Comparison of ENCODE assay signal across 1 cellular context in genomic region chr1:47867447-47868347, GRCh38.
TF ChIP-seq lines count a peak whose summit lies in the region.

No MANE protein-coding gene starts in this region.

TF ChIP-seq in HepG2, 621 proteins besides CTCF, POLR2A, EP300 and RAD21 (continued from another document and continues in another):
- TF ChIP-seq, protein P1, sequence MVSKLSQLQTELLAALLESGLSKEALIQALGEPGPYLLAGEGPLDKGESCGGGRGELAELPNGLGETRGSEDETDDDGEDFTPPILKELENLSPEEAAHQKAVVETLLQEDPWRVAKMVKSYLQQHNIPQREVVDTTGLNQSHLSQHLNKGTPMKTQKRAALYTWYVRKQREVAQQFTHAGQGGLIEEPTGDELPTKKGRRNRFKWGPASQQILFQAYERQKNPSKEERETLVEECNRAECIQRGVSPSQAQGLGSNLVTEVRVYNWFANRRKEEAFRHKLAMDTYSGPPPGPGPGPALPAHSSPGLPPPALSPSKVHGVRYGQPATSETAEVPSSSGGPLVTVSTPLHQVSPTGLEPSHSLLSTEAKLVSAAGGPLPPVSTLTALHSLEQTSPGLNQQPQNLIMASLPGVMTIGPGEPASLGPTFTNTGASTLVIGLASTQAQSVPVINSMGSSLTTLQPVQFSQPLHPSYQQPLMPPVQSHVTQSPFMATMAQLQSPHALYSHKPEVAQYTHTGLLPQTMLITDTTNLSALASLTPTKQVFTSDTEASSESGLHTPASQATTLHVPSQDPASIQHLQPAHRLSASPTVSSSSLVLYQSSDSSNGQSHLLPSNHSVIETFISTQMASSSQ (IDR thresholded peaks at IDR 0.05; ENCODE audit: low read depth), result 0 out of 2 replicates have a peak, but pooled peaks have one; percentile 22
- TF ChIP-seq, protein P1 (CRISPR knock-in tag; IDR thresholded peaks at IDR 0.05; ENCODE audit: borderline replicate concordance), result no peak
- no peak for TF ChIP-seq HOXA3 (CRISPR knock-in tag; IDR thresholded peaks at IDR 0.05)
- TF ChIP-seq, protein P2, sequence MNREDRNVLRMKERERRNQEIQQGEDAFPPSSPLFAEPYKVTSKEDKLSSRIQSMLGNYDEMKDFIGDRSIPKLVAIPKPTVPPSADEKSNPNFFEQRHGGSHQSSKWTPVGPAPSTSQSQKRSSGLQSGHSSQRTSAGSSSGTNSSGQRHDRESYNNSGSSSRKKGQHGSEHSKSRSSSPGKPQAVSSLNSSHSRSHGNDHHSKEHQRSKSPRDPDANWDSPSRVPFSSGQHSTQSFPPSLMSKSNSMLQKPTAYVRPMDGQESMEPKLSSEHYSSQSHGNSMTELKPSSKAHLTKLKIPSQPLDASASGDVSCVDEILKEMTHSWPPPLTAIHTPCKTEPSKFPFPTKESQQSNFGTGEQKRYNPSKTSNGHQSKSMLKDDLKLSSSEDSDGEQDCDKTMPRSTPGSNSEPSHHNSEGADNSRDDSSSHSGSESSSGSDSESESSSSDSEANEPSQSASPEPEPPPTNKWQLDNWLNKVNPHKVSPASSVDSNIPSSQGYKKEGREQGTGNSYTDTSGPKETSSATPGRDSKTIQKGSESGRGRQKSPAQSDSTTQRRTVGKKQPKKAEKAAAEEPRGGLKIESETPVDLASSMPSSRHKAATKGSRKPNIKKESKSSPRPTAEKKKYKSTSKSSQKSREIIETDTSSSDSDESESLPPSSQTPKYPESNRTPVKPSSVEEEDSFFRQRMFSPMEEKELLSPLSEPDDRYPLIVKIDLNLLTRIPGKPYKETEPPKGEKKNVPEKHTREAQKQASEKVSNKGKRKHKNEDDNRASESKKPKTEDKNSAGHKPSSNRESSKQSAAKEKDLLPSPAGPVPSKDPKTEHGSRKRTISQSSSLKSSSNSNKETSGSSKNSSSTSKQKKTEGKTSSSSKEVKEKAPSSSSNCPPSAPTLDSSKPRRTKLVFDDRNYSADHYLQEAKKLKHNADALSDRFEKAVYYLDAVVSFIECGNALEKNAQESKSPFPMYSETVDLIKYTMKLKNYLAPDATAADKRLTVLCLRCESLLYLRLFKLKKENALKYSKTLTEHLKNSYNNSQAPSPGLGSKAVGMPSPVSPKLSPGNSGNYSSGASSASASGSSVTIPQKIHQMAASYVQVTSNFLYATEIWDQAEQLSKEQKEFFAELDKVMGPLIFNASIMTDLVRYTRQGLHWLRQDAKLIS (CRISPR knock-in tag; IDR thresholded peaks at IDR 0.05), result no peak
- no peak for TF ChIP-seq MLLT10 (CRISPR knock-in tag; IDR thresholded peaks at IDR 0.05)
- peak; percentile 72; the same call in 1 of the 2 replicates for TF ChIP-seq HOXA5 (CRISPR knock-in tag; IDR thresholded peaks at IDR 0.05)
- TF ChIP-seq CC2D1A (CRISPR knock-in tag; IDR thresholded peaks at IDR 0.05), result no peak
- no peak for TF ChIP-seq EED (CRISPR knock-in tag; IDR thresholded peaks at IDR 0.05)
- peak; percentile 95 for TF ChIP-seq ETV5 (CRISPR knock-in tag; IDR thresholded peaks at IDR 0.05; ENCODE audit: borderline replicate concordance)
- TF ChIP-seq ZNF317 (CRISPR knock-in tag; IDR thresholded peaks at IDR 0.05), result no peak
- no peak for TF ChIP-seq NFKB2 (CRISPR knock-in tag; IDR thresholded peaks at IDR 0.05; ENCODE audit: borderline replicate concordance)
- TF ChIP-seq KAT7 (CRISPR knock-in tag; IDR thresholded peaks at IDR 0.05; ENCODE audit: borderline replicate concordance), result no peak
- no peak for TF ChIP-seq ZNF577 (CRISPR knock-in tag; IDR thresholded peaks at IDR 0.05; ENCODE audit: borderline replicate concordance, low read depth)
- no peak for TF ChIP-seq EZH2 (conservative IDR thresholded peaks at IDR 0.05; ENCODE audit: low read depth, low read length)
- TF ChIP-seq ZNF207 (IDR thresholded peaks at IDR 0.05; ENCODE audit: borderline replicate concordance), result no peak
- TF ChIP-seq HDAC6 (IDR thresholded peaks at IDR 0.05; ENCODE audit: low read depth, low read length), result no peak
- TF ChIP-seq, protein P3, sequence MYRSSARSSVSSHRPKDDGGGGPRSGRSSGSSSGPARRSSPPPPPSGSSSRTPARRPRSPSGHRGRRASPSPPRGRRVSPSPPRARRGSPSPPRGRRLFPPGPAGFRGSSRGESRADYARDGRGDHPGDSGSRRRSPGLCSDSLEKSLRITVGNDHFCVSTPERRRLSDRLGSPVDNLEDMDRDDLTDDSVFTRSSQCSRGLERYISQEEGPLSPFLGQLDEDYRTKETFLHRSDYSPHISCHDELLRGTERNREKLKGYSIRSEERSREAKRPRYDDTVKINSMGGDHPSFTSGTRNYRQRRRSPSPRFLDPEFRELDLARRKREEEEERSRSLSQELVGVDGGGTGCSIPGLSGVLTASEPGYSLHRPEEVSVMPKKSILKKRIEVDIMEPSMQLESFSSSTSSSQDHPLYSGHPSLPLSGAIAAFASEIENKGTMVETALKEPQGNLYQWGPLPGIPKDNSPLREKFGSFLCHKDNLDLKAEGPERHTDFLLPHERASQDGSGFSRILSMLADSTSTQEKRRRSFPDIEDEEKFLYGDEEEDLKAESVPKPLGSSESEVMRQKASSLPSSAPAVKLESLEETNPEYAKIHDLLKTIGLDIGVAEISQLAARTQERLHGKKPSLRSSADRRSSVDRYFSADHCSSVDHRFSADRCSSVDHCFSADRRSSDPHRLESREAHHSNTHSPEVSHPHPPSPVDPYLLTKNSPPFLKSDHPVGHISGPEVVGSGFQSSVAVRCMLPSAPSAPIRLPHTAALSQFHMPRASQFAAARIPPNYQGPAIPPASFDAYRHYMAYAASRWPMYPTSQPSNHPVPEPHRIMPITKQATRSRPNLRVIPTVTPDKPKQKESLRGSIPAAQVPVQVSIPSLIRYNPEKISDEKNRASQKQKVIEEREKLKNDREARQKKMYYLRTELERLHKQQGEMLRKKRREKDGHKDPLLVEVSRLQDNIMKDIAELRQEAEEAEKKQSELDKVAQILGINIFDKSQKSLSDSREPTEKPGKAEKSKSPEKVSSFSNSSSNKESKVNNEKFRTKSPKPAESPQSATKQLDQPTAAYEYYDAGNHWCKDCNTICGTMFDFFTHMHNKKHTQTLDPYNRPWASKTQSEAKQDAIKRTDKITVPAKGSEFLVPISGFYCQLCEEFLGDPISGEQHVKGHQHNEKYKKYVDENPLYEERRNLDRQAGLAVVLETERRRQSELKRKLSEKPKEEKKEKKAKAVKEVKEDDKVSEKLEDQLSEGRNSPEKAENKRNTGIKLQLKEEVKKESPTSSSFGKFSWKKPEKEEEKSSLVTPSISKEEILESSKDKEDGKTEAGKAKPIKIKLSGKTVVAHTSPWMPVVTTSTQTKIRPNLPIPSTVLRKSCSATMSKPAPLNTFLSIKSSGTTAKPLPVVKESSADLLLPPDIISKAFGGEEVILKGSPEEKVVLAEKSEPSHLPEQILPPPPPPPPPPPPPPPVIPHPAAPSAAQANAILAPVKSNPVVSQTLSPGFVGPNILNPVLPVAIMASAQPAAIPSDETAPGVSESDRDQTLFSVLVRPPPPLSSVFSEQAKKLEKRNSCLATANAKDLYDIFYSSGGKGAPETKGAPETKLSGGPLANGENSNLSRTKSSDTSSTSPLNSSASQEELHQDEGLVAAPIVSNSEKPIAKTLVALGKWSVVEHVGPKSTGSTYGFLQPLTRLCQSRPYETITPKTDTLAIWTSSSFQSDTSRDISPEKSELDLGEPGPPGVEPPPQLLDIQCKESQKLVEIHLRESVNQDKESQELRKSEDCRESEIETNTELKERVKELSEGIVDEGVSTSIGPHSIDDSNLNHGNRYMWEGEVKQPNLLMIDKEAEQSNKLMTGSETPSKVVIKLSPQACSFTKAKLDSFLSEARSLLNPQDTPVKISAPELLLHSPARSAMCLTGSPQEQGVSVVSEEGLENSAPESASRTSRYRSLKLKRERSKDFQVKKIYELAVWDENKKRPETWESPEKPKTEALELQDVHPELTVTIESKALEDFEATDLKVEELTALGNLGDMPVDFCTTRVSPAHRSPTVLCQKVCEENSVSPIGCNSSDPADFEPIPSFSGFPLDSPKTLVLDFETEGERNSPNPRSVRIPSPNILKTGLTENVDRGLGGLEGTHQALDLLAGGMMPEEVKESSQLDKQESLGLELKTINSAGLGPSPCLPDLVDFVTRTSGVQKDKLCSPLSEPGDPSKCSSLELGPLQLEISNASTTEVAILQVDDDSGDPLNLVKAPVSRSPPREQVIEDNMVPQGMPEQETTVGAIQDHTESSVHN (CRISPR knock-in tag; IDR thresholded peaks at IDR 0.05), result no peak
- TF ChIP-seq MXD4 (CRISPR knock-in tag; IDR thresholded peaks at IDR 0.05), result peak; percentile 18; the same call in 1 of the 2 replicates
- TF ChIP-seq KMT2B (CRISPR knock-in tag; IDR thresholded peaks at IDR 0.05), result no peak
- peak; percentile 62 for TF ChIP-seq HNF1B (CRISPR knock-in tag; IDR thresholded peaks at IDR 0.05)
- no peak for TF ChIP-seq POLR2AphosphoS5 (IDR thresholded peaks at IDR 0.05; ENCODE audit: low read depth, low read length)
- no peak for TF ChIP-seq BATF2 (CRISPR knock-in tag; IDR thresholded peaks at IDR 0.05)
- TF ChIP-seq KLF12 (CRISPR knock-in tag; IDR thresholded peaks at IDR 0.05; ENCODE audit: borderline replicate concordance), result no peak
- no peak for TF ChIP-seq ISX (CRISPR knock-in tag; conservative IDR thresholded peaks at IDR 0.05)
- TF ChIP-seq ZNF343 (CRISPR knock-in tag; IDR thresholded peaks at IDR 0.05), result no peak
- TF ChIP-seq DZIP1 (CRISPR knock-in tag; IDR thresholded peaks at IDR 0.05), result no peak
- no peak for TF ChIP-seq JUND (CRISPR knock-in tag; IDR thresholded peaks at IDR 0.05)
- no peak for TF ChIP-seq KDM6A (CRISPR knock-in tag; IDR thresholded peaks at IDR 0.05; ENCODE audit: low read depth)
- TF ChIP-seq SIN3B (IDR thresholded peaks at IDR 0.05; ENCODE audit: low read length), result no peak
- TF ChIP-seq ZMYM4 (CRISPR knock-in tag; IDR thresholded peaks at IDR 0.05), result no peak
- peak; percentile 87 for TF ChIP-seq FOSL2 (CRISPR knock-in tag; IDR thresholded peaks at IDR 0.05)
- TF ChIP-seq ZFP41 (CRISPR knock-in tag; IDR thresholded peaks at IDR 0.05; ENCODE audit: borderline replicate concordance), result no peak
- TF ChIP-seq ZNF607 (CRISPR knock-in tag; IDR thresholded peaks at IDR 0.05; ENCODE audit: borderline replicate concordance), result peak; percentile 10; the same call in 1 of the 2 replicates
- TF ChIP-seq FOXK2 (IDR thresholded peaks at IDR 0.05), result no peak
- TF ChIP-seq POGK (CRISPR knock-in tag; conservative IDR thresholded peaks at IDR 0.05), result no peak
- TF ChIP-seq, protein P4, sequence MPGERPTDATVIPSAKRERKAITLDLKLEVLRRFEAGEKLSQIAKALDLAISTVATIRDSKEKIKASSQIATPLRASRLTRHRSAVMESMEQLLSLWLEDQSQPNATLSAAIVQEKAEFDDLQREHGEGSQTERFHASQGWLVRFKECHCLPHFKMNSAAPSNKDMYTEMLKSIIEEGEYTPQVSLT (CRISPR knock-in tag; IDR thresholded peaks at IDR 0.05; ENCODE audit: borderline replicate concordance, low read depth), result no peak
- TF ChIP-seq NCOA2 (CRISPR knock-in tag; IDR thresholded peaks at IDR 0.05), result peak; percentile 67
- no peak for TF ChIP-seq ATRX (CRISPR knock-in tag; IDR thresholded peaks at IDR 0.05; ENCODE audit: borderline replicate concordance)
